ENCODE assay signal across 29 cellular contexts in the genomic region with DNA sequence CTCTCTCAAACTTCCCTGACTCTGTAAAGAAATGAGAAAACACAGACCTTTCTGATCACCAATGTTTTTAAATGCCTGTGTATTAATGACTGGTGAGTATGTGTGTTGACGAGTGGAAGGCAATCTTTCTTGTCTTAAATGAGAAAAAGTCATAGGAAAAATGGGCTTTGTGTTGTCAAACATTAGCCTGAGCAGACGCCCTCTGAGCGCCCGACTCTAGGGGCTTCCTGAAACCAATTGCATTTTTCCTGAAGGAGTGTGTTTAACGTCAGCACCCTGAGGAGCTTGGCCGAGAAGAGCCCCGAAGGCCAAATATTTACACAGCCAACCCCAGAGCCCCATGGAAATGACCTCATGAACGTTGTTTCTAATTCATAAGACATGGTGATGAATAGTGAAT.
"Had no signal": no experiment of that assay in that cellular context is flagged by ENCODE, and none has a peak within 500 bp of the region (broad histone marks: within the 10 kb centered on the region; RNA-seq: fewer than 3 reads in every experiment).

No MANE protein-coding gene starts in this region.

- H3K27me3 ChIP-seq: body of pancreas, colonic mucosa had no signal

- H3K36me3 ChIP-seq: adrenal gland, colonic mucosa, esophagus squamous epithelium, gastroesophageal sphincter had no signal

- H3K9me3 ChIP-seq: adrenal gland had no signal

- H3K4me1 ChIP-seq: adrenal gland, body of pancreas, colonic mucosa, esophagus squamous epithelium had no signal

- H3K36me3 Mint-ChIP-seq: activated naive CD4-positive, alpha-beta T cell treated with anti-CD3 and anti-CD28 coated beads, Interleukin-2, amount 10 ng/mL, durations not matched to agents 7 days and 5 days had no signal

- H3K4me3 ChIP-seq: adrenal gland, body of pancreas, colonic mucosa, esophagus squamous epithelium, gastroesophageal sphincter had no signal

- DNase-seq: activated CD4-positive, alpha-beta memory T cell treated with anti-CD3 and anti-CD28 coated beads, Interleukin-2, amount 10 ng/mL, durations not matched to agents 7 days and 5 days; activated CD4-positive, alpha-beta T cell treated with anti-CD3 and anti-CD28 coated beads for 36 hours; activated CD4-positive, alpha-beta T cell treated with anti-CD3 and anti-CD28 coated beads, Interleukin-2, amount 10 ng/mL, durations not matched to agents 24 days and 14 days; activated CD4-positive, CD25-positive, alpha-beta regulatory T cell; activated CD4-positive, CD25-positive, alpha-beta regulatory T cell treated with anti-CD3 and anti-CD28 coated beads, Interleukin-2, amount 50 U/mL, for 72 hours; activated CD8-positive, alpha-beta memory T cell treated with anti-CD3 and anti-CD28 coated beads, Interleukin-2, amount 50 U/mL, for 48 hours; activated gamma-delta T cell; activated naive CD4-positive, alpha-beta T cell; activated naive CD4-positive, alpha-beta T cell treated with anti-CD3 and anti-CD28 coated beads, Interleukin-2, amount 10 ng/mL, durations not matched to agents 7 days and 5 days; activated naive CD8-positive, alpha-beta T cell treated with anti-CD3 and anti-CD28 coated beads for 36 hours; activated naive CD8-positive, alpha-beta T cell treated with anti-CD3 and anti-CD28 coated beads, Interleukin-2, amount 50 U/mL, for 24 hours; activated T-cell treated with anti-CD3 and anti-CD28 coated beads for 4 hours; activated T-cell treated with anti-CD3 and anti-CD28 coated beads, Interleukin-2, amount 50 U/mL, for 24 hours; activated T-cell treated with anti-CD3 and anti-CD28 coated beads, Interleukin-2, amount 50 U/mL, for 72 hours; adrenal gland; amygdala; aorta; body of pancreas; caudate nucleus; colonic mucosa; effector CD8-positive, alpha-beta T cell; esophagus squamous epithelium; foreskin melanocyte; T-helper 1 cell; T-helper 17 cell; T1000 had no signal

- H3K27ac Mint-ChIP-seq: activated CD4-positive, alpha-beta memory T cell treated with anti-CD3 and anti-CD28 coated beads, Interleukin-2, amount 10 ng/mL, durations not matched to agents 7 days and 5 days; activated CD4-positive, alpha-beta T cell treated with anti-CD3 and anti-CD28 coated beads for 36 hours; activated CD4-positive, alpha-beta T cell treated with anti-CD3 and anti-CD28 coated beads, Interleukin-2, amount 10 ng/mL, durations not matched to agents 24 days and 14 days; activated naive CD4-positive, alpha-beta T cell treated with anti-CD3 and anti-CD28 coated beads, Interleukin-2, amount 10 ng/mL, durations not matched to agents 7 days and 5 days; activated naive CD8-positive, alpha-beta T cell treated with anti-CD3 and anti-CD28 coated beads for 36 hours; activated naive CD8-positive, alpha-beta T cell treated with anti-CD3 and anti-CD28 coated beads, Interleukin-2, amount 50 U/mL, for 24 hours; activated T-cell treated with anti-CD3 and anti-CD28 coated beads, Interleukin-2, amount 50 U/mL, for 24 hours; activated T-cell treated with anti-CD3 and anti-CD28 coated beads, Interleukin-2, amount 50 U/mL, for 72 hours; T-helper 17 cell; T-helper 2 cell treated with Interferon-gamma antibody and Interleukin-4, amounts not matched to agents 5 μg/mL and 100 μg/mL, for 36 hours had no signal

- H3K27ac ChIP-seq: adrenal gland, body of pancreas, colonic mucosa, epithelial cell of prostate, esophagus squamous epithelium, gastroesophageal sphincter had no signal

- H3K4me1 Mint-ChIP-seq: activated CD4-positive, alpha-beta memory T cell treated with anti-CD3 and anti-CD28 coated beads, Interleukin-2, amount 10 ng/mL, durations not matched to agents 7 days and 5 days; activated CD4-positive, alpha-beta T cell treated with anti-CD3 and anti-CD28 coated beads for 36 hours; activated CD4-positive, alpha-beta T cell treated with anti-CD3 and anti-CD28 coated beads, Interleukin-2, amount 10 ng/mL, durations not matched to agents 24 days and 14 days; activated naive CD4-positive, alpha-beta T cell treated with anti-CD3 and anti-CD28 coated beads, Interleukin-2, amount 10 ng/mL, durations not matched to agents 7 days and 5 days; activated naive CD8-positive, alpha-beta T cell treated with anti-CD3 and anti-CD28 coated beads for 36 hours; activated naive CD8-positive, alpha-beta T cell treated with anti-CD3 and anti-CD28 coated beads, Interleukin-2, amount 50 U/mL, for 24 hours; T-helper 17 cell had no signal

- H3K4me3 Mint-ChIP-seq: activated CD4-positive, alpha-beta memory T cell treated with anti-CD3 and anti-CD28 coated beads, Interleukin-2, amount 10 ng/mL, durations not matched to agents 7 days and 5 days; activated CD4-positive, alpha-beta T cell treated with anti-CD3 and anti-CD28 coated beads for 36 hours; activated CD4-positive, alpha-beta T cell treated with anti-CD3 and anti-CD28 coated beads, Interleukin-2, amount 10 ng/mL, durations not matched to agents 24 days and 14 days; activated naive CD4-positive, alpha-beta T cell treated with anti-CD3 and anti-CD28 coated beads, Interleukin-2, amount 10 ng/mL, durations not matched to agents 7 days and 5 days; activated naive CD8-positive, alpha-beta T cell treated with anti-CD3 and anti-CD28 coated beads for 36 hours; activated naive CD8-positive, alpha-beta T cell treated with anti-CD3 and anti-CD28 coated beads, Interleukin-2, amount 50 U/mL, for 24 hours; activated T-cell treated with anti-CD3 and anti-CD28 coated beads, Interleukin-2, amount 50 U/mL, for 24 hours; activated T-cell treated with anti-CD3 and anti-CD28 coated beads, Interleukin-2, amount 50 U/mL, for 72 hours; T-helper 17 cell; T-helper 2 cell treated with Interferon-gamma antibody and Interleukin-4, amounts not matched to agents 5 μg/mL and 100 μg/mL, for 36 hours had no signal
